Comparison of ENCODE assay signal across 1 cellular context in the genomic region with DNA sequence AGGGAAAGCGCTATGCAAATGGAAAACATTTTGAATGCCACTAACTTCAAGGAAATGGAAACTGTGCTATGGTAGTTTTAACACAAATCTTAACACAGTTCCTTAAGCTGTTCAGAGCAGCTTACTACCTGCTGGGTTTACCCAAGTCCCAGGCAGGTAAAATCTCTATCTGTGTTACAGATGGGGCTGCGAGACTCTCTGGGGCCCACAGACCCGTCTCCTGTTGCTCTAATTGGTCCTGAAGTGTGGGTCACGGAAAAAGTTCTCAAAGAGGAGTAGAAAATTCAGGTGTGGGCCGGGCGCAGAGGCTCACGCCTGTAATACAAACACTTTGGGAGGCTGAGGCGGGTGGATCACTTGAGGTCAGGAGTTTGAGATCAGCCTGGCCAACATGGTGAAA.
TF ChIP-seq lines count a peak whose summit lies in the region.

No MANE protein-coding gene starts in this region.

TF ChIP-seq in WTC11, 78 proteins besides CTCF, POLR2A, EP300 and RAD21 (continued from another document):
- TF ChIP-seq ZNF425 (CRISPR knock-in tag; conservative IDR thresholded peaks at IDR 0.05) (no peak), ZNF281 (CRISPR knock-in tag; IDR thresholded peaks at IDR 0.05) (no peak), ZNF416 (CRISPR knock-in tag; IDR thresholded peaks at IDR 0.05) (no peak), NR3C1 (CRISPR knock-in tag; conservative IDR thresholded peaks at IDR 0.05; ENCODE audit: low read depth) (no peak), ATF6 (CRISPR knock-in tag; IDR thresholded peaks at IDR 0.05) (no peak), IRF2 (CRISPR knock-in tag; IDR thresholded peaks at IDR 0.05; ENCODE audit: borderline replicate concordance, low read depth) (no peak), ATF1 (CRISPR knock-in tag; IDR thresholded peaks at IDR 0.05) (no peak), PRRX2 (CRISPR knock-in tag; IDR thresholded peaks at IDR 0.05) (no peak), RORB (CRISPR knock-in tag; IDR thresholded peaks at IDR 0.05) (no peak), USF1 (CRISPR knock-in tag; IDR thresholded peaks at IDR 0.05) (no peak), ZNF512 (CRISPR knock-in tag; IDR thresholded peaks at IDR 0.05; ENCODE audit: borderline replicate concordance) (no peak), HMGA2 (CRISPR knock-in tag; IDR thresholded peaks at IDR 0.05) (no peak), ZNF396 (CRISPR knock-in tag; IDR thresholded peaks at IDR 0.05; ENCODE audit: borderline replicate concordance) (no peak), FOXP1 (CRISPR knock-in tag; IDR thresholded peaks at IDR 0.05; ENCODE audit: borderline replicate concordance) (no peak), ZBTB43 (CRISPR knock-in tag; IDR thresholded peaks at IDR 0.05) (no peak), MXD4 (CRISPR knock-in tag; IDR thresholded peaks at IDR 0.05; ENCODE audit: borderline replicate concordance) (no peak), ETV6 (CRISPR knock-in tag; IDR thresholded peaks at IDR 0.05) (no peak), ZNF423 (CRISPR knock-in tag; IDR thresholded peaks at IDR 0.05) (no peak)
